Comparison of ENCODE assay signal across 2 cellular contexts in genomic region chr4:159791334-159791733, GRCh38.
A peak's percentile ranks its signal among the peaks of the same experiment; 100 is the strongest.
TF ChIP-seq lines count a peak whose summit lies in the region.

No MANE protein-coding gene starts in this region.

TF ChIP-seq in HepG2, 621 proteins besides CTCF, POLR2A, EP300 and RAD21:
- TF ChIP-seq RXRA (CRISPR knock-in tag; IDR thresholded peaks at IDR 0.05): no peak
- no peak for TF ChIP-seq PCBP1 (IDR thresholded peaks at IDR 0.05; ENCODE audit: borderline replicate concordance, low read depth, low read length)
- TF ChIP-seq ZFX (CRISPR knock-in tag; IDR thresholded peaks at IDR 0.05; ENCODE audit: low read depth): no peak
- no peak for TF ChIP-seq ZNF740 (CRISPR knock-in tag; IDR thresholded peaks at IDR 0.05)
- peak; percentile 63 to 81 for TF ChIP-seq MAFK (conservative IDR thresholded peaks at IDR 0.05 in 1 of 2, IDR thresholded peaks at IDR 0.05 in 1 of 2; ENCODE audit: low read length in 2 of 2)
- TF ChIP-seq MAFF (IDR thresholded peaks at IDR 0.05; ENCODE audit: low read depth, low read length): peak; percentile 68
- no peak for TF ChIP-seq KLF13 (CRISPR knock-in tag; IDR thresholded peaks at IDR 0.05)
- no peak for TF ChIP-seq TERF1 (CRISPR knock-in tag; IDR thresholded peaks at IDR 0.05)
- TF ChIP-seq ZMYM4 (CRISPR knock-in tag; IDR thresholded peaks at IDR 0.05): no peak
TF ChIP-seq in HepG2: peak in this region for 2.

TF ChIP-seq in IMR-90, 13 proteins besides CTCF, POLR2A, EP300 and RAD21:
- TF ChIP-seq FOS (IDR thresholded peaks at IDR 0.05; ENCODE audit: low read depth, low read length) (no peak), CHD1 (IDR thresholded peaks at IDR 0.05; ENCODE audit: low read depth, low read length) (no peak), MAFK (IDR thresholded peaks at IDR 0.05; ENCODE audit: low read depth, low read length) (peak; percentile 38; the same call in 1 of the 2 replicates), SMC3 (IDR thresholded peaks at IDR 0.05; ENCODE audit: low read depth, low read length) (no peak)
